ENCODE assay signal across 1 cellular context in genomic region chr16:78874241-78874983, GRCh38.
TF ChIP-seq lines count a peak whose summit lies in the region.

No MANE protein-coding gene starts in this region.

TF ChIP-seq in H1, 55 proteins besides CTCF, POLR2A, EP300 and RAD21 (continued from another document):
- no peak for TF ChIP-seq CTBP2 (IDR thresholded peaks at IDR 0.05; ENCODE audit: borderline replicate concordance, insufficient read depth, insufficient read length, low read length)
- no peak for TF ChIP-seq EGR1 (IDR thresholded peaks at IDR 0.05; ENCODE audit: borderline replicate concordance, low read depth, low read length)
